11 cellular contexts compared by ENCODE assay signal in the genomic region with DNA sequence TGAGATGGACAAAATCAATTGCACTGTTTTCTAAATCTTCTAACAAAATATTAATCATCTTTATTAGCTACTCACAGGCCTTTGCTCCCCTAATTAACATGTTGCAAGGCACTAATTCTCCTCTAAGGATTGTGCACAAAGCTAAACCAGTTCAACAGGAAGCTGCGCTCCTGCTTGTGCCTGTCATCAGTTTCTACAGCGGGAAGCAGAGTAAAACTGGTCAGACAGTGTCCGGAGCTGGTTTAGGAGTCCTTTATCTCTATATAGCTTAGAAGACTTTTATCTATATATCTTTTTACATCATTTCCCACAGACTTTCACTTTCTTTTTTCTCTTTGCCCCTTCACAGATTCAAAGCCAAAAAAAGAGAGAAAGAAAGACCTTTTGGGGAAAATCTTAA.
DNase-seq lines count a peak whose midpoint lies in the region; ATAC-seq, FAIRE-seq and TF ChIP-seq lines count a peak whose summit lies in the region.
"Had no signal": no experiment of that assay in that cellular context is flagged by ENCODE, and none has a peak within 500 bp of the region (broad histone marks: within the 10 kb centered on the region; RNA-seq: fewer than 3 reads in every experiment).

No MANE protein-coding gene starts in this region.

- no peak overlapping the region for H3K4me3 ChIP-seq in HepG2 (replicated peaks in 1 of 3; ENCODE audit: insufficient read depth in 1 of 3, low read depth in 2 of 3, low read length in 3 of 3)

- no peak for TF ChIP-seq EP300 in HepG2 (IDR thresholded peaks at IDR 0.05; ENCODE audit: low read depth in 2 of 2, low read length in 2 of 2)
- no peak for TF ChIP-seq EP300 in HepG2 (CRISPR knock-in tag; IDR thresholded peaks at IDR 0.05; ENCODE audit: borderline replicate concordance)

- no peaks in the 10 kb centered on the region; the same call in 1 of the 2 replicates for H4K20me1 ChIP-seq in HepG2 (ENCODE audit: insufficient read depth, low read length)

- 99% methylated on average over 3 of the region's 3 CpGs for WGBS in HepG2 (ENCODE audit: low lambda C conversion rate)

- peaks cover 0 to 5% of the 10 kb centered on the region in 2 experiments; a peak in 2 of 5 replicates for H3K36me3 ChIP-seq in HepG2 (replicated peaks in 1 of 2; ENCODE audit: control insufficient read depth in 1 of 2, insufficient read depth in 2 of 2, low read length in 2 of 2)

- H3K27me3 ChIP-seq in HepG2 (ENCODE audit: control insufficient read depth in 1 of 2, insufficient read depth in 2 of 2, low read length in 2 of 2) = no peaks in the 10 kb centered on the region

- ATAC-seq in HG02610 (IDR thresholded peaks at IDR 0.05; ENCODE audit: unreplicated experiment) (peak; percentile 76), HepG2 (no peak)

- H3K9ac ChIP-seq in HepG2 (ENCODE audit: insufficient read depth, low read depth, low read length) = no peak overlapping the region

- H3K27ac ChIP-seq in HepG2 (ENCODE audit: extremely low read length, insufficient read depth, low read length) (no peak overlapping the region), substantia nigra (ENCODE audit: low read depth, low read length, poor library complexity, severe bottlenecking) (no peak overlapping the region)

- no peaks in the 10 kb centered on the region for H3K9me3 ChIP-seq in HepG2 (ENCODE audit: low read length)

- no peak for TF ChIP-seq RAD21 in HepG2 (CRISPR knock-in tag; IDR thresholded peaks at IDR 0.05)

- in situ Hi-C loops in GM13977 (cut with MboI; ENCODE audit: low pct_unique_long_range_greater_than_20kb, low sequenced_read_pairs, unreplicated experiment) = no loop called here
- in situ Hi-C loops in HepG2 (cut with HindIII; ENCODE audit: extremely low pct_ligation_motif_present, low pct_unique_long_range_greater_than_20kb) = no loop called here

- intact Hi-C loops in HepG2 (cut with micrococcal nuclease; ENCODE audit: unreplicated experiment) = no loop called here

- no peak for TF ChIP-seq POLR2A in HepG2 (IDR thresholded peaks at IDR 0.05; ENCODE audit: insufficient read depth in 1 of 2, low read depth in 2 of 2, low read length in 2 of 2)

- no TSS peak for BruUV-seq in HepG2 (replicated peaks; lab: Mats Ljungman, UMichigan)

- H3K4me2 ChIP-seq in HepG2 (ENCODE audit: low read depth, low read length) = no peak overlapping the region

- CTCF ChIA-PET in HepG2 (lab: Yijun Ruan, JAX; ENCODE audit: low intra/inter-chr PET ratio, low total read pairs) = no interaction called here

- no peaks in the 10 kb centered on the region for H3K4me1 ChIP-seq in HepG2 (ENCODE audit: insufficient read depth, low read length)

- POLR2A ChIA-PET in HepG2 (lab: Yijun Ruan, JAX) = no interaction called here

- no peak for TF ChIP-seq CTCF in GM13977 (IDR thresholded peaks at IDR 0.05; ENCODE audit: extremely low read depth, insufficient read depth, missing control alignments)
- TF ChIP-seq CTCF in HepG2 (CRISPR knock-in tag; IDR thresholded peaks at IDR 0.05) = no peak

- H3K79me2 ChIP-seq in HepG2 (ENCODE audit: insufficient read depth, low read length) = no peaks in the 10 kb centered on the region

- no peak overlapping the region for H2AFZ ChIP-seq in HepG2 (ENCODE audit: low read length)

- DNase-seq in GM13977 (ENCODE audit: low spot score) (peak; percentile 12), amniotic epithelial cell (ENCODE audit: low read depth) (peak; percentile 44), mucosa of gallbladder (ENCODE audit: low spot score) (peak; percentile 53), 8988T (no peak), HepG2 (ENCODE audit: low spot score) (no peak), substantia nigra (lab: John Stamatoyannopoulos, UW) (no peak)
- DNase-seq in activated naive CD4-positive, alpha-beta T cell (lab: John Stamatoyannopoulos, UW) = no peak
- DNase-seq: stimulated activated CD4-positive, alpha-beta T cell treated with anti-CD3 and anti-CD28 coated beads, Interleukin-12 subunit alpha, Interleukin-12 subunit beta, amount 100 ng/mL, for 4 hours had no signal

- FAIRE-seq in HepG2 (lab: Jason Lieb, UNC) = no peak
- FAIRE-seq: D721Med, frontal cortex had no signal

TF ChIP-seq in HepG2, 621 proteins besides CTCF, POLR2A, EP300 and RAD21:
- TF ChIP-seq DNMT1 (CRISPR knock-in tag; IDR thresholded peaks at IDR 0.05) (no peak), SMARCC2 (IDR thresholded peaks at IDR 0.05) (no peak), MEF2D (CRISPR knock-in tag; IDR thresholded peaks at IDR 0.05) (no peak), ZZZ3 (CRISPR knock-in tag; IDR thresholded peaks at IDR 0.05; ENCODE audit: borderline replicate concordance) (no peak), ZNF207 (IDR thresholded peaks at IDR 0.05; ENCODE audit: borderline replicate concordance) (no peak), HNRNPLL (IDR thresholded peaks at IDR 0.05; ENCODE audit: low read depth, low read length, poor library complexity, severe bottlenecking) (no peak)
- TF ChIP-seq, protein P1, sequence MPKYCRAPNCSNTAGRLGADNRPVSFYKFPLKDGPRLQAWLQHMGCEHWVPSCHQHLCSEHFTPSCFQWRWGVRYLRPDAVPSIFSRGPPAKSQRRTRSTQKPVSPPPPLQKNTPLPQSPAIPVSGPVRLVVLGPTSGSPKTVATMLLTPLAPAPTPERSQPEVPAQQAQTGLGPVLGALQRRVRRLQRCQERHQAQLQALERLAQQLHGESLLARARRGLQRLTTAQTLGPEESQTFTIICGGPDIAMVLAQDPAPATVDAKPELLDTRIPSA (CRISPR knock-in tag; IDR thresholded peaks at IDR 0.05; ENCODE audit: borderline replicate concordance) = no peak
- TF ChIP-seq, protein P2, sequence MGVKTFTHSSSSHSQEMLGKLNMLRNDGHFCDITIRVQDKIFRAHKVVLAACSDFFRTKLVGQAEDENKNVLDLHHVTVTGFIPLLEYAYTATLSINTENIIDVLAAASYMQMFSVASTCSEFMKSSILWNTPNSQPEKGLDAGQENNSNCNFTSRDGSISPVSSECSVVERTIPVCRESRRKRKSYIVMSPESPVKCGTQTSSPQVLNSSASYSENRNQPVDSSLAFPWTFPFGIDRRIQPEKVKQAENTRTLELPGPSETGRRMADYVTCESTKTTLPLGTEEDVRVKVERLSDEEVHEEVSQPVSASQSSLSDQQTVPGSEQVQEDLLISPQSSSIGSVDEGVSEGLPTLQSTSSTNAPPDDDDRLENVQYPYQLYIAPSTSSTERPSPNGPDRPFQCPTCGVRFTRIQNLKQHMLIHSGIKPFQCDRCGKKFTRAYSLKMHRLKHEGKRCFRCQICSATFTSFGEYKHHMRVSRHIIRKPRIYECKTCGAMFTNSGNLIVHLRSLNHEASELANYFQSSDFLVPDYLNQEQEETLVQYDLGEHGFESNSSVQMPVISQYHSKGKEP (CRISPR knock-in tag; IDR thresholded peaks at IDR 0.05) = no peak

Comparison
In these comparisons a context has a peak if more than half of its experiments do, and no peak if none do; other contexts are left out.
1. DNase-seq: peak in GM13977 (single experiment), amniotic epithelial cell (single experiment) and mucosa of gallbladder (single experiment); none in activated naive CD4-positive, alpha-beta T cell (0 of 4), 8988T (single experiment), HepG2 (single experiment) and substantia nigra (0 of 49).